ENCODE assay signal across 15 cellular contexts in genomic region chr2:134468776-134469175, GRCh38.
A peak's percentile ranks its signal among the peaks of the same experiment; 100 is the strongest.
DNase-seq lines count a peak whose midpoint lies in the region; ATAC-seq and TF ChIP-seq lines count a peak whose summit lies in the region.
"Had no signal": no experiment of that assay in that cellular context is flagged by ENCODE, and none has a peak within 500 bp of the region (broad histone marks: within the 10 kb centered on the region; RNA-seq: fewer than 3 reads in every experiment).

No MANE protein-coding gene starts in this region.

- ATAC-seq in heart right ventricle = no peak

- H3K9me3 Mint-ChIP-seq in osteocyte (ENCODE audit: unreplicated experiment) = peaks cover 7% of the 10 kb centered on the region

- no peak overlapping the region for H3K4me3 Mint-ChIP-seq in osteocyte (ENCODE audit: unreplicated experiment)
- H3K4me3 Mint-ChIP-seq: CD4-positive, CD25-positive, alpha-beta regulatory T cell; CD8-positive, alpha-beta memory T cell had no signal

- no peak overlapping the region for H3K4me3 ChIP-seq in heart right ventricle
- H3K4me3 ChIP-seq: GM23248, HAP-1 had no signal

- H3K27me3 Mint-ChIP-seq in osteocyte (ENCODE audit: unreplicated experiment) = peaks cover 5% of the 10 kb centered on the region

- H3K9me3 ChIP-seq in heart right ventricle = peaks cover 0 to 22% (median 10%) of the 10 kb centered on the region in 11 donors
- H3K9me3 ChIP-seq: BE2C, HAP-1 had no signal

- H3K4me1 Mint-ChIP-seq in osteocyte (ENCODE audit: unreplicated experiment) = no peaks in the 10 kb centered on the region
- H3K4me1 Mint-ChIP-seq: CD8-positive, alpha-beta memory T cell had no signal

- no peaks in the 10 kb centered on the region for H3K4me1 ChIP-seq in heart right ventricle
- H3K4me1 ChIP-seq: BE2C, HAP-1 had no signal

- H3K36me3 Mint-ChIP-seq in osteocyte (ENCODE audit: unreplicated experiment) = no peaks in the 10 kb centered on the region
- H3K36me3 Mint-ChIP-seq: CD4-positive, CD25-positive, alpha-beta regulatory T cell had no signal

- H3K36me3 ChIP-seq in heart right ventricle = no peaks in the 10 kb centered on the region
- H3K36me3 ChIP-seq: BE2C, HAP-1 had no signal

- no peaks in the 10 kb centered on the region for H3K27me3 ChIP-seq in heart right ventricle
- H3K27me3 ChIP-seq: BE2C had no signal

- H3K27ac Mint-ChIP-seq in osteocyte (ENCODE audit: unreplicated experiment) = no peak overlapping the region

- intact Hi-C loops in cardiac septum (cut with DNase I) = no loop called here
- intact Hi-C loops in heart right ventricle (cut with DNase I) = loop anchor here in 1 of 10 donors (5.0 kb wide), 1 partner anchor 429 kb away; no protein-coding TSS in a partner anchor

- DNase-seq in cardiac septum (ENCODE audit: low spot score) (peak; percentile 49), heart right ventricle (no peak), islet precursor cell (peak; percentile 49), osteocyte (ENCODE audit: extremely low spot score, unreplicated experiment) (peak; percentile 74), NCI-H187 treated with DMSO at 0.1 percent for 48 hours (lab: John Stamatoyannopoulos, UW) (no peak), Kasumi-1 (lab: John Stamatoyannopoulos, UW) (no peak)
- DNase-seq: ACHN; BE2C; C1 segment of cervical spinal cord; CD4-positive, CD25-positive, alpha-beta regulatory T cell; CD8-positive, alpha-beta memory T cell; COR-L47; GDM1; GM23248 had no signal

- WGBS in heart right ventricle, 2 donors = 92 to 93% methylated on average over 12 of the region's 12 CpGs

- no peak overlapping the region for H3K27ac ChIP-seq in heart right ventricle
- H3K27ac ChIP-seq: GM23248 had no signal

- TF ChIP-seq CTCF in heart right ventricle (IDR thresholded peaks at IDR 0.05) (no peak), osteocyte (IDR thresholded peaks at IDR 0.05) (no peak)

Comparison
In these comparisons a context has a peak if more than half of its experiments do, and no peak if none do; other contexts are left out.
1. DNase-seq: peak in cardiac septum (single experiment), islet precursor cell (single experiment) and osteocyte (single experiment); none in heart right ventricle (0 of 2), NCI-H187 treated with DMSO at 0.1 percent for 48 hours (single experiment) and Kasumi-1 (0 of 2).